Comparison of ENCODE assay signal across 34 cellular contexts in the genomic region with DNA sequence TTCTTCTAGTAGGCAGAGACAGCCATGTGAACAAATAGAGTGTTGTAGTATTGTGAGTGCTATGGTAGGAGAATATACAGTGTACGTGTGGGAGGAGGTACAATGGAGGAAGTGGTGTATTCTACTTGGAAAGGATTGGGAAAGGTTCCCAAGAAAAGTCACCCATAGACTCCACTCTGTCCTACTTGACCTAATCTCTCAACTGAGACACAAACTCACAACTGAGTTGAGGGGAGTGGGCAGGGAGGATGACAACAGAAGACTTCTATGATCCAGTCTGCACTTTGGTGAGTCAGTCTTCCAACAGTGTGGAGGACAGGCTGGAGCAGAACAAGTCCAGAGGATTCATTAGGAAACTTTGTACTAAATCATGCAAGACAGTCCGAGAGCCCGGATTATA. TPM values are rescaled to one million over a fixed set of nuclear protein-coding genes. Genes with fewer than 3 reads are reported as not detected.
"Had no signal": no experiment of that assay in that cellular context is flagged by ENCODE, and none has a peak within 500 bp of the region (broad histone marks: within the 10 kb centered on the region; RNA-seq: fewer than 3 reads in every experiment).

No MANE protein-coding gene starts in this region.

- DNase-seq: activated B cell treated with CpG ODN at 0.5 μM for 24 hours; activated CD4-positive, alpha-beta T cell treated with anti-CD3 and anti-CD28 coated beads for 48 hours; activated CD4-positive, alpha-beta T cell treated with anti-CD3 and anti-CD28 coated beads, Interleukin-2, amount 50 U/mL, for 1 hour; activated CD4-positive, alpha-beta T cell treated with anti-CD3 and anti-CD28 coated beads, Interleukin-2, amount 50 U/mL, for 48 hours; activated CD8-positive, alpha-beta memory T cell treated with anti-CD3 and anti-CD28 coated beads for 24 hours; activated CD8-positive, alpha-beta T cell treated with anti-CD3 and anti-CD28 coated beads for 36 hours; activated effector memory CD4-positive, alpha-beta T cell treated with Interleukin-2 at 50 U/mL for 16 hours; activated gamma-delta T cell treated with Interleukin-2 at 50 U/mL for 16 hours; activated naive CD4-positive, alpha-beta T cell treated with anti-CD3 and anti-CD28 coated beads, Interleukin-2, amount 50 U/mL, for 16 hours; activated naive CD4-positive, alpha-beta T cell treated with Interleukin-2 at 50 U/mL for 16 hours; activated T-cell treated with anti-CD3 and anti-CD28 coated beads, Interleukin-2, amount 50 U/mL, for 4 hours; amniotic stem cell; anterior cingulate cortex; caudate nucleus; cortex of kidney; dermis blood vessel endothelial cell; effector CD4-positive, alpha-beta T cell; effector memory CD8-positive, alpha-beta T cell; foreskin fibroblast; head of caudate nucleus; T-helper 1 cell; T-helper 17 cell; T1000; WERI-Rb-1 had no signal

- H3K36me3 Mint-ChIP-seq: activated naive CD8-positive, alpha-beta T cell had no signal

- H3K9me3 Mint-ChIP-seq: activated B cell treated with CpG ODN at 0.5 μM for 24 hours; activated CD8-positive, alpha-beta T cell treated with anti-CD3 and anti-CD28 coated beads for 36 hours; activated T-cell treated with anti-CD3 and anti-CD28 coated beads, Interleukin-2, amount 50 U/mL, for 4 hours; activated T-helper 17 cell treated with anti-CD3 and anti-CD28 coated beads, Interleukin-2, amount 50 U/mL, for 72 hours; effector memory CD8-positive, alpha-beta T cell; T-helper 2 cell treated with Interferon-gamma antibody and Interleukin-4, amounts not matched to agents 5 μg/mL and 100 μg/mL, for 36 hours had no signal

- H3K27ac ChIP-seq: WERI-Rb-1 had no signal

- H3K4me3 Mint-ChIP-seq: activated B cell treated with CpG ODN at 0.5 μM for 24 hours; activated CD8-positive, alpha-beta T cell treated with anti-CD3 and anti-CD28 coated beads for 36 hours; activated naive CD8-positive, alpha-beta T cell; activated T-cell treated with anti-CD3 and anti-CD28 coated beads, Interleukin-2, amount 50 U/mL, for 4 hours; activated T-helper 17 cell treated with anti-CD3 and anti-CD28 coated beads, Interleukin-2, amount 50 U/mL, for 72 hours; effector memory CD8-positive, alpha-beta T cell; T-helper 17 cell; T-helper 2 cell treated with Interferon-gamma antibody and Interleukin-4, amounts not matched to agents 5 μg/mL and 100 μg/mL, for 36 hours had no signal

- H3K27ac Mint-ChIP-seq: activated B cell treated with CpG ODN at 0.5 μM for 24 hours; activated CD8-positive, alpha-beta T cell treated with anti-CD3 and anti-CD28 coated beads for 36 hours; activated naive CD8-positive, alpha-beta T cell; activated T-helper 17 cell treated with anti-CD3 and anti-CD28 coated beads, Interleukin-2, amount 50 U/mL, for 72 hours; effector memory CD8-positive, alpha-beta T cell; T-helper 17 cell; T-helper 2 cell treated with Interferon-gamma antibody and Interleukin-4, amounts not matched to agents 5 μg/mL and 100 μg/mL, for 36 hours had no signal

- H3K4me1 Mint-ChIP-seq: activated B cell treated with CpG ODN at 0.5 μM for 24 hours; activated T-helper 17 cell treated with anti-CD3 and anti-CD28 coated beads, Interleukin-2, amount 50 U/mL, for 72 hours; T-helper 17 cell had no signal

- ATAC-seq: activated CD4-positive, CD25-positive, alpha-beta regulatory T cell treated with anti-CD3 and anti-CD28 coated beads, Interleukin-2, amount 50 U/mL, for 24 hours; activated CD8-positive, alpha-beta T cell treated with anti-CD3 and anti-CD28 coated beads for 36 hours; activated T-cell treated with anti-CD3 and anti-CD28 coated beads, Interleukin-2, amount 50 U/mL, for 4 hours; activated T-helper 17 cell treated with anti-CD3 and anti-CD28 coated beads, Interleukin-2, amount 50 U/mL, for 72 hours; effector memory CD8-positive, alpha-beta T cell; esophagus mucosa; T-helper 17 cell had no signal

- FAIRE-seq: astrocyte, colon, frontal cortex had no signal

- H3K36me3 ChIP-seq: WERI-Rb-1 had no signal

RNA-seq across cellular contexts. Expression of gene AQP9, which starts 28.8 kb away (rescaled TPM):
- total RNA-seq: activated B cell treated with CpG ODN at 0.5 μM for 24 hours; activated CD8-positive, alpha-beta T cell treated with anti-CD3 and anti-CD28 coated beads for 36 hours; activated T-helper 17 cell treated with anti-CD3 and anti-CD28 coated beads, Interleukin-2, amount 50 U/mL, for 72 hours; astrocyte; chondrocyte; epithelial cell of proximal tubule had no signal

RNA-seq across cellular contexts. Expression of gene ALDH1A2, which starts 43.9 kb away (rescaled TPM):
- total RNA-seq: activated B cell treated with CpG ODN at 0.5 μM for 24 hours, chondrocyte had no signal
